Comparison of ENCODE assay signal across 23 cellular contexts in genomic region chr15:62337934-62338333, GRCh38.
"Had no signal": no experiment of that assay in that cellular context is flagged by ENCODE, and none has a peak within 500 bp of the region (broad histone marks: within the 10 kb centered on the region; RNA-seq: fewer than 3 reads in every experiment).

No MANE protein-coding gene starts in this region.

- H3K27me3 ChIP-seq: neural progenitor cell, sigmoid colon had no signal

- H2AFZ ChIP-seq: neural progenitor cell had no signal

- DNase-seq: activated B cell treated with CpG ODN at 0.5 μM for 24 hours; activated CD4-positive, alpha-beta T cell treated with anti-CD3 and anti-CD28 coated beads for 36 hours; activated CD4-positive, alpha-beta T cell treated with anti-CD3 and anti-CD28 coated beads, Interleukin-2, amount 50 U/mL, for 4 hours; activated CD8-positive, alpha-beta memory T cell treated with anti-CD3 and anti-CD28 coated beads for 24 hours; activated CD8-positive, alpha-beta memory T cell treated with anti-CD3 and anti-CD28 coated beads, Interleukin-2, amount 50 U/mL, for 4 hours; activated naive CD4-positive, alpha-beta T cell treated with anti-CD3 and anti-CD28 coated beads for 36 hours; activated naive CD8-positive, alpha-beta T cell treated with anti-CD3 and anti-CD28 coated beads, Interleukin-2, amount 10 ng/mL, durations not matched to agents 7 days and 5 days; activated T-cell treated with anti-CD3 and anti-CD28 coated beads, Interleukin-2, amount 50 U/mL, for 24 hours; amniotic stem cell; cerebellar nuclear complex; kidney; naive thymus-derived CD8-positive, alpha-beta T cell; posterior cingulate gyrus; sigmoid colon; stimulated activated CD4-positive, alpha-beta T cell treated with anti-CD3 and anti-CD28 coated beads, Interleukin-2, amount 100 ng/mL, for 48 hours; stimulated activated CD8-positive, alpha-beta memory T cell treated with anti-CD3 and anti-CD28 coated beads, Interleukin-4, amount 100 ng/mL, for 48 hours; stimulated activated naive CD4-positive, alpha-beta T cell treated with Interleukin-2 at 50 U/mL for 16 hours; T1000 had no signal

- H3K9ac ChIP-seq: neural progenitor cell had no signal

- FAIRE-seq: kidney had no signal

- H3K9me3 ChIP-seq: sigmoid colon had no signal

- H3K36me3 ChIP-seq: neural progenitor cell, sigmoid colon had no signal

- ATAC-seq: activated CD4-positive, alpha-beta T cell treated with anti-CD3 and anti-CD28 coated beads for 36 hours; left lobe of liver; naive thymus-derived CD8-positive, alpha-beta T cell had no signal

- H3K4me2 ChIP-seq: neural progenitor cell, smooth muscle cell had no signal

- H3K27ac ChIP-seq: coronary artery, neural progenitor cell, sigmoid colon had no signal

- H3K4me3 ChIP-seq: coronary artery, lung, neural progenitor cell, sigmoid colon, smooth muscle cell had no signal

- H3K4me1 ChIP-seq: neural progenitor cell, sigmoid colon had no signal
